ENCODE assay signal across 10 cellular contexts in the genomic region with DNA sequence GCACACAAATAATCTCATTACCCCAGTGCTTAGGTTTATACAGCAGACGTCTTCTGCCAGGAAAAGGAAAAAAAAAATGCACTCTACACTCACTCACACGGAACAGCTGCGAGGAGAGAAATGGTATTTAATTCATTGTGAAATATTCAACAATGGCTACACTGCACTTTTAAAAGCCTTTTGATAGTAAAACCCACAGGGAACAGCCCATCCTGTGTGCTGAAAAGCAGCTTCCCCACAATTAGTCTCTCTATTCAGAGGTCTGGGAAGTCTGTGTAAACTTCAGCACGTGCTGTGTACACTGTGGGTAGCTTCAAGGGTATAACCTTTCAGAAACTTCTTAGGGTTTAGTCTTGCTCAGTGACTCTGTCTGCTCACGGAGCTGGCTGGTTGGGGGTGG. TPM values are rescaled to one million over a fixed set of nuclear protein-coding genes. Genes with fewer than 3 reads are reported as not detected.
DNase-seq lines count a peak whose midpoint lies in the region; ATAC-seq and TF ChIP-seq lines count a peak whose summit lies in the region.
"Had no signal": no experiment of that assay in that cellular context is flagged by ENCODE, and none has a peak within 500 bp of the region (broad histone marks: within the 10 kb centered on the region; RNA-seq: fewer than 3 reads in every experiment).

No MANE protein-coding gene starts in this region.

- H2BK5ac ChIP-seq in mesenchymal stem cell (ENCODE audit: low read depth, low read length, poor library complexity, severe bottlenecking) = no peak overlapping the region

- H3K27ac ChIP-seq in HEK293 (ENCODE audit: extremely low read depth, low read depth, low read length) (no peak overlapping the region), mesenchymal stem cell (ENCODE audit: low read length, poor library complexity, severe bottlenecking) (no peak overlapping the region)
- H3K27ac ChIP-seq: SJSA1 had no signal

- peaks cover 9% of the 10 kb centered on the region for H3K27me3 Mint-ChIP-seq in activated naive CD4-positive, alpha-beta T cell treated with anti-CD3 and anti-CD28 coated beads, Interleukin-2, amount 10 ng/mL, durations not matched to agents 7 days and 5 days
- H3K27me3 Mint-ChIP-seq in WTC11 (ENCODE audit: low read depth) = peaks cover 47% of the 10 kb centered on the region

- WGBS in mesenchymal stem cell = 0% methylated on average over 1 of the region's 5 CpGs

- H3K4me2 ChIP-seq in mesenchymal stem cell (ENCODE audit: low read length, poor library complexity, severe bottlenecking) = no peak overlapping the region

- H4K8ac ChIP-seq in mesenchymal stem cell (ENCODE audit: low read length) = no peak overlapping the region

- H3K27me3 ChIP-seq in mesenchymal stem cell (ENCODE audit: control insufficient read depth in 1 of 2, insufficient read depth in 1 of 2, low read length in 2 of 2) (peaks cover 0 to 4% of the 10 kb centered on the region in 2 experiments), H7 (ENCODE audit: control insufficient read depth, insufficient read depth, low read length) (peaks cover 13% of the 10 kb centered on the region)
- H3K27me3 ChIP-seq: SJSA1 had no signal

- TF ChIP-seq CTCF in HEK293 (tag by site-specific recombination; IDR thresholded peaks at IDR 0.05) (no peak), WTC11 (IDR thresholded peaks at IDR 0.05) (no peak)

- H4K91ac ChIP-seq in mesenchymal stem cell (ENCODE audit: low read length) = no peak overlapping the region

- no peak overlapping the region for H3K27ac Mint-ChIP-seq in activated naive CD4-positive, alpha-beta T cell treated with anti-CD3 and anti-CD28 coated beads, Interleukin-2, amount 10 ng/mL, durations not matched to agents 7 days and 5 days
- no peak overlapping the region for H3K27ac Mint-ChIP-seq in WTC11
- H3K27ac Mint-ChIP-seq: dendritic cell treated with granulocyte-macrophage colony-stimulating factor and Interleukin-4, amounts not matched to agents 40 ng/mL and 50 ng/mL, for 4 days had no signal

- H2AK5ac ChIP-seq in mesenchymal stem cell (ENCODE audit: low read length, severe bottlenecking) = no peak overlapping the region

- H2BK12ac ChIP-seq in mesenchymal stem cell (ENCODE audit: low read length in 2 of 2) = no peak overlapping the region

- H3K4me1 Mint-ChIP-seq in activated naive CD4-positive, alpha-beta T cell treated with anti-CD3 and anti-CD28 coated beads, Interleukin-2, amount 10 ng/mL, durations not matched to agents 7 days and 5 days = peaks cover 59% of the 10 kb centered on the region
- peaks cover 20% of the 10 kb centered on the region for H3K4me1 Mint-ChIP-seq in WTC11

- no peak for ATAC-seq in GM21528 (IDR thresholded peaks at IDR 0.05; ENCODE audit: low FRiP score, unreplicated experiment)
- no peak for ATAC-seq in WTC11

- H3K14ac ChIP-seq in mesenchymal stem cell (ENCODE audit: low read length in 2 of 2) = no peak overlapping the region

- H3K4me1 ChIP-seq in HEK293 (ENCODE audit: control insufficient read depth, insufficient read depth, low read length) (no peaks in the 10 kb centered on the region), mesenchymal stem cell (ENCODE audit: control insufficient read depth, insufficient read depth, low read depth, low read length) (peaks cover 7% of the 10 kb centered on the region)
- H3K4me1 ChIP-seq: SJSA1 had no signal

- no peak overlapping the region for H3K23ac ChIP-seq in mesenchymal stem cell (ENCODE audit: low read length in 2 of 2)

- H3K4me3 ChIP-seq in HEK293 (ENCODE audit: low read depth, low read length) (no peak overlapping the region), mesenchymal stem cell (ENCODE audit: insufficient read depth in 1 of 2, low read depth in 1 of 2, low read length in 2 of 2) (no peak overlapping the region), H7 (ENCODE audit: insufficient read depth, low read depth, low read length) (no peak overlapping the region)
- H3K4me3 ChIP-seq: SJSA1 had no signal

- H3K36me3 Mint-ChIP-seq in activated naive CD4-positive, alpha-beta T cell treated with anti-CD3 and anti-CD28 coated beads, Interleukin-2, amount 10 ng/mL, durations not matched to agents 7 days and 5 days = peaks cover 1% of the 10 kb centered on the region
- H3K36me3 Mint-ChIP-seq in WTC11 = peaks cover 8% of the 10 kb centered on the region

- H2AFZ ChIP-seq in mesenchymal stem cell (ENCODE audit: low read depth, low read length) = no peak overlapping the region

- no peak overlapping the region for H2BK15ac ChIP-seq in mesenchymal stem cell (ENCODE audit: low read depth, poor library complexity, severe bottlenecking)

- peak overlapping the region; percentile 21 for H3K4me3 Mint-ChIP-seq in activated naive CD4-positive, alpha-beta T cell treated with anti-CD3 and anti-CD28 coated beads, Interleukin-2, amount 10 ng/mL, durations not matched to agents 7 days and 5 days
- H3K4me3 Mint-ChIP-seq in WTC11 = no peak overlapping the region
- H3K4me3 Mint-ChIP-seq: dendritic cell treated with granulocyte-macrophage colony-stimulating factor and Interleukin-4, amounts not matched to agents 40 ng/mL and 50 ng/mL, for 4 days had no signal

- no peak overlapping the region for H2BK120ac ChIP-seq in mesenchymal stem cell (ENCODE audit: low read depth, low read length)

- H3K9ac ChIP-seq in mesenchymal stem cell (ENCODE audit: low read length) = no peak overlapping the region

- H3K9me3 ChIP-seq in HEK293 (ENCODE audit: control insufficient read depth, insufficient read depth, low read depth, low read length) = no peaks in the 10 kb centered on the region
- no peaks in the 10 kb centered on the region for H3K9me3 ChIP-seq in mesenchymal stem cell (ENCODE audit: control insufficient read depth, low read length)
- H3K9me3 ChIP-seq: SJSA1 had no signal

- no peaks in the 10 kb centered on the region for H3K36me3 ChIP-seq in HEK293 (ENCODE audit: control insufficient read depth in 2 of 2, insufficient read depth in 1 of 2, low read length in 2 of 2)
- H3K36me3 ChIP-seq in mesenchymal stem cell (ENCODE audit: control insufficient read depth in 1 of 2, insufficient read depth in 2 of 2, low read depth in 1 of 2, low read length in 2 of 2) = no peaks in the 10 kb centered on the region
- peaks cover 4% of the 10 kb centered on the region for H3K36me3 ChIP-seq in H7 (replicated peaks; ENCODE audit: control insufficient read depth, insufficient read depth, low read length)
- H3K36me3 ChIP-seq: SJSA1 had no signal

- POLR2A ChIA-PET in HEK293 (lab: Yijun Ruan, JAX) (interaction anchor here (0.5 kb wide), 1 partner anchor 255 kb away, joined by 4 read pairs; no protein-coding TSS in a partner anchor), WTC11 (lab: Charles Lee) (no interaction called here)

- peak overlapping the region in 1 of 2 experiments; percentile 68 for H3K18ac ChIP-seq in mesenchymal stem cell (ENCODE audit: low read depth in 1 of 2, low read length in 2 of 2)

- DNase-seq in AG20443 (ENCODE audit: low spot score) (peak; percentile 48), mesenchymal stem cell (peak; percentile 77), H7 (no peak), WTC11 (ENCODE audit: low spot score) (no peak), SW480 (ENCODE audit: low spot score) (no peak)
- DNase-seq in activated naive CD4-positive, alpha-beta T cell treated with anti-CD3 and anti-CD28 coated beads, Interleukin-2, amount 10 ng/mL, durations not matched to agents 7 days and 5 days = peak; percentile 28

- H3K79me1 ChIP-seq in mesenchymal stem cell (replicated peaks; ENCODE audit: low read length, poor library complexity, severe bottlenecking) = no peaks in the 10 kb centered on the region

- CTCF ChIA-PET in HEK293 (lab: Yijun Ruan, JAX) = interaction anchor here (2.1 kb wide), 1 partner anchor 10 kb away, joined by 8 read pairs; no protein-coding TSS in a partner anchor
- CTCF ChIA-PET in activated naive CD4-positive, alpha-beta T cell treated with anti-CD3 and anti-CD28 coated beads, Interleukin-2, amount 10 ng/mL, durations not matched to agents 7 days and 5 days (lab: Charles Lee) = interaction anchor here (0.7 to 1.6 kb wide), 3 partner anchors 10 to 87 kb away, joined by 3 to 5 read pairs (median 3); no protein-coding TSS in a partner anchor
- CTCF ChIA-PET in WTC11 (lab: Charles Lee) = interaction anchor here (0.8 to 2.1 kb wide), 5 partner anchors 9 to 387 kb away, joined by 3 to 10 read pairs (median 3); no protein-coding TSS in a partner anchor

- no peak overlapping the region for H3K4ac ChIP-seq in mesenchymal stem cell (ENCODE audit: low read depth in 1 of 2, low read length in 2 of 2)

- H3K9me3 Mint-ChIP-seq in activated naive CD4-positive, alpha-beta T cell treated with anti-CD3 and anti-CD28 coated beads, Interleukin-2, amount 10 ng/mL, durations not matched to agents 7 days and 5 days = no peaks in the 10 kb centered on the region
- H3K9me3 Mint-ChIP-seq in WTC11 = no peaks in the 10 kb centered on the region
- H3K9me3 Mint-ChIP-seq: dendritic cell treated with granulocyte-macrophage colony-stimulating factor and Interleukin-4, amounts not matched to agents 40 ng/mL and 50 ng/mL, for 4 days had no signal

TF ChIP-seq in HEK293, 187 proteins besides CTCF, POLR2A, EP300 and RAD21:
- no peak for TF ChIP-seq ZNF623 (tag by site-specific recombination; IDR thresholded peaks at IDR 0.05)
- peak; percentile 23; the same call in 1 of the 2 replicates for TF ChIP-seq ZIC2 (tag by site-specific recombination; IDR thresholded peaks at IDR 0.05)

TF ChIP-seq in WTC11, 78 proteins besides CTCF, POLR2A, EP300 and RAD21:
- no peak for TF ChIP-seq NFATC4 (CRISPR knock-in tag; IDR thresholded peaks at IDR 0.05)
- TF ChIP-seq, protein P1, sequence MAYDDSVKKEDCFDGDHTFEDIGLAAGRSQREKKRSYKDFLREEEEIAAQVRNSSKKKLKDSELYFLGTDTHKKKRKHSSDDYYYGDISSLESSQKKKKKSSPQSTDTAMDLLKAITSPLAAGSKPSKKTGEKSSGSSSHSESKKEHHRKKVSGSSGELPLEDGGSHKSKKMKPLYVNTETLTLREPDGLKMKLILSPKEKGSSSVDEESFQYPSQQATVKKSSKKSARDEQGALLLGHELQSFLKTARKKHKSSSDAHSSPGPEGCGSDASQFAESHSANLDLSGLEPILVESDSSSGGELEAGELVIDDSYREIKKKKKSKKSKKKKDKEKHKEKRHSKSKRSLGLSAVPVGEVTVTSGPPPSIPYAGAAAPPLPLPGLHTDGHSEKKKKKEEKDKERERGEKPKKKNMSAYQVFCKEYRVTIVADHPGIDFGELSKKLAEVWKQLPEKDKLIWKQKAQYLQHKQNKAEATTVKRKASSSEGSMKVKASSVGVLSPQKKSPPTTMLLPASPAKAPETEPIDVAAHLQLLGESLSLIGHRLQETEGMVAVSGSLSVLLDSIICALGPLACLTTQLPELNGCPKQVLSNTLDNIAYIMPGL (CRISPR knock-in tag; IDR thresholded peaks at IDR 0.05) = no peak

RNA-seq across cellular contexts. Expression of a gene that starts 42.7 kb away (rescaled TPM):
- 28.1 TPM for polyA plus RNA-seq in mesenchymal stem cell (2013, experiment 1 of 2)
- polyA plus RNA-seq in mesenchymal stem cell (2013, experiment 2 of 2) = 27.2 TPM
- total RNA-seq in H7 (2014; rRNA removed; shearing (Covaris generic)) = 23.8 and 24.1 TPM in 2 replicates
- 25.3 to 33.1 TPM (median 27.2 TPM) in 3 replicates for total RNA-seq in WTC11 (2021)

Comparison
In these comparisons a context has a peak if more than half of its experiments do, and no peak if none do; other contexts are left out.
1. DNase-seq: peak in AG20443 (single experiment), activated naive CD4-positive, alpha-beta T cell treated with anti-CD3 and anti-CD28 coated beads, Interleukin-2, amount 10 ng/mL, durations not matched to agents 7 days and 5 days (single experiment) and mesenchymal stem cell (single experiment); none in H7 (single experiment), WTC11 (single experiment) and SW480 (single experiment).